ENCODE assay signal across 8 cellular contexts in the genomic region with DNA sequence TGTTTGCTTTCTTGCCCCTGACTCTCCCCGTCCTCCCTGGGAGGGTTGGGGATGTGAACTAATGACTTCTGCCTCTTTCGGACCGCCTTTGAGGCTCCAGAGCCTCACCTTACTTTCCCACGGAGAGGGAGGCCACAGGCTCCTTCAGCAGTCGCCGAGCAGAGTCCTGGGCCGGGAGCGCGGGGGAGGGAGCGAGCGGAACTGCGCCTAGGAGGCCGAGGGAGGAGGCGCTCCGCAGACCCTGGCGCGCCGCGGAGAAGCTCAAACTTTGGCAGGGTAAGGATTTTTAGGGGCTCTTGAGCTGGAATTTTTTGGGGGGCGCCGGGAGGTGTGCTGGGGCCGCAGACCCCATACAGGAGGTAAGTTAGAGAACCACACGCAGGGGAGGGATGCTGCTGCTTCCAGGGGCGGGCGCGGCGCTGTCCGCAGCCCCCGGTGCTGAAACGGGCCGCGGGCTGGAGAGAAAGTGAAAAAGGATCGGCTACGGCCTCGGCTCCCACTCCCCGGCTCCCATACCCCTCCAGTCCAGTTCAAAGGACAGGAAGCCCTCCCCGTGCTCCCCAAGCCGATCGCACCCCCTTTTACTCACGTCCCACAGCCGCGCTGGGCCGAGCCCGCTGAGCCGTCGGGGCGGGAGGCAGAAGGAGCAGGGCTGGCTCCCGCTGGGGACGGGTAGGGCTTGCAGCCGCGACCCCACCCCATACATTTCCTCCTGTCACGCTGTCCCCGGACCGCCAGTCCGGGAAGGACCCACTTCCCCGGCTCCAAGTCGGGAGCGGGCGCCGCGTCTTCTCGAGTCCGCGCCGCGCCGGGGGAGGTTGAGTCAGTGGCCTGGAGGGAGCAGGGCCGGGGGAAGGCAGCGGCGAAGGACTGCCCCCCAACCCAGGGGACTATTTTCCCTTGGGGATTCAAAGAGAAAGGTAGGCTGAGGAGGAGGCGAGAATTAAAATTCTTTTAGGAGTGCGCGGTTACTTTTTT. TPM values are rescaled to one million over a fixed set of nuclear protein-coding genes. Genes with fewer than 3 reads are reported as not detected.
DNase-seq lines count a peak whose midpoint lies in the region; ATAC-seq lines count a peak whose summit lies in the region.

Gene CNGA3, plus strand, starts transcription at position 198 of the 978 bp plus-strand sequence. CDS start 23,520 bp downstream, outside the sequence.

- peaks cover 0 to 12% (median 2%) of the 10 kb centered on the region in 5 donors for H3K36me3 Mint-ChIP-seq in naive thymus-derived CD4-positive, alpha-beta T cell

- H3K4me1 ChIP-seq in endocrine pancreas (ENCODE audit: control insufficient read depth, insufficient read depth, low read length), result no peaks in the 10 kb centered on the region
- no peaks in the 10 kb centered on the region for H3K4me1 ChIP-seq in naive thymus-derived CD4-positive, alpha-beta T cell (ENCODE audit: control insufficient read depth in 2 of 2, insufficient read depth in 2 of 2, low read length in 2 of 2)

- no peak within 1 kb of the TSS for H3K27ac Mint-ChIP-seq in naive thymus-derived CD4-positive, alpha-beta T cell

- no peaks in the 10 kb centered on the region for H3K9me3 ChIP-seq in endocrine pancreas (ENCODE audit: control insufficient read depth, low read length)
- no peaks in the 10 kb centered on the region for H3K9me3 ChIP-seq in naive thymus-derived CD4-positive, alpha-beta T cell (ENCODE audit: control insufficient read depth in 2 of 3, low read length in 3 of 3)

- H3K36me3 ChIP-seq in endocrine pancreas (ENCODE audit: control insufficient read depth, insufficient read depth, low read length), result no peaks in the 10 kb centered on the region
- H3K36me3 ChIP-seq in naive thymus-derived CD4-positive, alpha-beta T cell (ENCODE audit: control insufficient read depth in 2 of 3, insufficient read depth in 3 of 3, low read length in 3 of 3), result no peaks in the 10 kb centered on the region

- H3K9me3 Mint-ChIP-seq in naive thymus-derived CD4-positive, alpha-beta T cell, result peaks cover 0 to 19% (median 9%) of the 10 kb centered on the region in 11 donors

- no peaks in the 10 kb centered on the region for H3K27me3 ChIP-seq in endocrine pancreas (ENCODE audit: control insufficient read depth, insufficient read depth, low read length)
- peaks cover 7 to 9% of the 10 kb centered on the region in 2 donors for H3K27me3 ChIP-seq in naive thymus-derived CD4-positive, alpha-beta T cell (ENCODE audit: control insufficient read depth in 2 of 2, insufficient read depth in 2 of 2, low read length in 2 of 2)

- peaks cover 72 to 83% (median 79%) of the 10 kb centered on the region in 5 donors for H3K27me3 Mint-ChIP-seq in naive thymus-derived CD4-positive, alpha-beta T cell

- intact Hi-C loops in naive thymus-derived CD4-positive, alpha-beta T cell (cut with micrococcal nuclease), result no loop called here

- POLR2A ChIA-PET in naive thymus-derived CD4-positive, alpha-beta T cell (lab: Charles Lee), result no interaction called here

- peaks cover 0 to 19% (median 16%) of the 10 kb centered on the region in 7 donors for H3K4me1 Mint-ChIP-seq in naive thymus-derived CD4-positive, alpha-beta T cell

- peak within 1 kb of the TSS in 9 of 10 donors; percentile 14 to 70 (median 49) for H3K4me3 Mint-ChIP-seq in naive thymus-derived CD4-positive, alpha-beta T cell

- H3K27ac ChIP-seq in naive thymus-derived CD4-positive, alpha-beta T cell (ENCODE audit: low read depth, low read length), result no peak within 1 kb of the TSS

- no peak within 1 kb of the TSS for H3K4me3 ChIP-seq in endocrine pancreas (ENCODE audit: control insufficient read depth, insufficient read depth, low read length)
- H3K4me3 ChIP-seq in naive thymus-derived CD4-positive, alpha-beta T cell (ENCODE audit: low read length), result no peak within 1 kb of the TSS

- CTCF ChIA-PET in naive thymus-derived CD4-positive, alpha-beta T cell (lab: Charles Lee), result no interaction called here

- DNase-seq in CD1c-positive myeloid dendritic cell (ENCODE audit: extremely low spot score), result peak; percentile 2
- peak; percentile 22 for DNase-seq in RPMI7951 (ENCODE audit: low read depth)
- peak in 6 of 9 donors; percentile 19 to 44 (median 24) for DNase-seq in naive thymus-derived CD4-positive, alpha-beta T cell
- no peak for DNase-seq in COLO668 (lab: John Stamatoyannopoulos, UW; ENCODE audit: unreplicated experiment)
- no peak for DNase-seq in MV-4-11 (lab: John Stamatoyannopoulos, UW)

- no peak for ATAC-seq in naive thymus-derived CD4-positive, alpha-beta T cell
- ATAC-seq in HG02571 (IDR thresholded peaks at IDR 0.05; ENCODE audit: unreplicated experiment) (no peak), GM21619 (IDR thresholded peaks at IDR 0.05; ENCODE audit: unreplicated experiment) (no peak)

- peak within 1 kb of the TSS; percentile 57 for H3K9ac ChIP-seq in endocrine pancreas (ENCODE audit: control insufficient read depth, insufficient read depth, low read length)

RNA-seq across cellular contexts. Expression of gene CNGA3, which starts in this region (rescaled TPM):
- not detected in 2 replicates for total RNA-seq in RPMI7951 (2014; rRNA removed; shearing (Covaris generic))
- total RNA-seq in naive thymus-derived CD4-positive, alpha-beta T cell, result not detected
- polyA plus RNA-seq in naive thymus-derived CD4-positive, alpha-beta T cell, result not detected

Comparison
In these comparisons a context has a peak if more than half of its experiments do, and no peak if none do; other contexts are left out.
1. Peak in DNase-seq in RPMI7951; RNA of the gene not detected or under 1 TPM.
2. Peak in DNase-seq in naive thymus-derived CD4-positive, alpha-beta T cell; RNA of the gene not detected or under 1 TPM.